13 cellular contexts compared by ENCODE assay signal in the genomic region with DNA sequence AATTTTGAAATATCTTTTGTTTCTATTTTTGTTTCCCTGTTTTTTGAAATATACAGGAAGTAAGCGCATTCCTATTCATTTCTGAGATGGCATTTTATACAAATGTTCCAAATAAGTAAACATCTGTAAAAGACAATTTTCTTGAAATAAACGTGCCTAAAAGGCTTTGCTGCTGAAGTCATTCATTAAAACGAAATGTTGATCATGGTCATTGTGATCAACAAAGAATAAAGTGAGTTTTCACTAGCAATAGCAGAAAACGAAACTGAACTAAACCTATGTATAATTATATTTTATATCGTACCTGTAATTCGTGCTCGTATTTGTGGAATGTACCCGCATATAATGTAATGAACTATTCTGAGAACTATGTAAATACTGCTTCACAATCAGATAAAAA.
DNase-seq lines count a peak whose midpoint lies in the region; ATAC-seq and TF ChIP-seq lines count a peak whose summit lies in the region.
"Had no signal": no experiment of that assay in that cellular context is flagged by ENCODE, and none has a peak within 500 bp of the region (broad histone marks: within the 10 kb centered on the region; RNA-seq: fewer than 3 reads in every experiment).

No MANE protein-coding gene starts in this region.

- H3K4me1 ChIP-seq in heart left ventricle = peaks cover 0 to 25% (median 0%) of the 10 kb centered on the region in 12 donors
- peaks cover 41% of the 10 kb centered on the region for H3K4me1 ChIP-seq in vagina
- H3K4me1 ChIP-seq: HAP-1 had no signal

- intact Hi-C loops in heart left ventricle (cut with DNase I) = loop anchor here in 2 of 10 donors (5.0 to 10.0 kb wide), 2 partner anchors 61 to 368 kb away; no protein-coding TSS in a partner anchor
- intact Hi-C loops in left ventricle myocardium superior (cut with micrococcal nuclease) = no loop called here
- intact Hi-C loops in vagina (cut with DNase I) = no loop called here

- WGBS in heart left ventricle, 4 donors = 55 to 76% (median 67%) methylated on average over 8 of the region's 8 CpGs

- peak overlapping the region in 9 of 12 donors; percentile 1 to 38 (median 13) for H3K4me3 ChIP-seq in heart left ventricle
- peak overlapping the region; percentile 34 for H3K4me3 ChIP-seq in epithelial cell of esophagus (ENCODE audit: low read length)
- peak overlapping the region in 1 of 2 donors; percentile 22 for H3K4me3 ChIP-seq in vagina
- H3K4me3 ChIP-seq: HAP-1 had no signal

- DNase-seq in heart left ventricle = no peak
- DNase-seq in left ventricle myocardium superior = no peak
- DNase-seq in epithelial cell of esophagus (ENCODE audit: low read depth) = no peak
- no peak for DNase-seq in vagina (ENCODE audit: extremely low spot score in 2 of 2)
- no peak for DNase-seq in NCI-H1417 treated with DMSO at 0.1 percent for 48 hours (lab: John Stamatoyannopoulos, UW)
- no peak for DNase-seq in cerebellar nuclear complex (lab: John Stamatoyannopoulos, UW)
- DNase-seq: head of caudate nucleus, mesendoderm, NCI-H187 had no signal

- H3K27ac ChIP-seq in heart left ventricle = peak overlapping the region in 3 of 12 donors; percentile 7 to 42 (median 40)
- H3K27ac ChIP-seq in vagina = peak overlapping the region; percentile 30

- H3K27me3 Mint-ChIP-seq in nephron (ENCODE audit: low read depth) = no peaks in the 10 kb centered on the region

- peaks cover 0 to 8% (median 0%) of the 10 kb centered on the region in 12 donors for H3K9me3 ChIP-seq in heart left ventricle
- H3K9me3 ChIP-seq in vagina = no peaks in the 10 kb centered on the region
- H3K9me3 ChIP-seq: HAP-1 had no signal

- no peak overlapping the region for H3K4me3 Mint-ChIP-seq in nephron

- H3K27me3 ChIP-seq in heart left ventricle (no peaks in the 10 kb centered on the region), vagina (no peaks in the 10 kb centered on the region)

- ATAC-seq in heart left ventricle = no peak
- ATAC-seq in left ventricle myocardium superior = no peak
- no peak for ATAC-seq in GM18511 (IDR thresholded peaks at IDR 0.05; ENCODE audit: unreplicated experiment)
- ATAC-seq: activated naive CD4-positive, alpha-beta T cell treated with anti-CD3 and anti-CD28 coated beads, Interleukin-2, amount 50 U/mL, for 72 hours had no signal

- no peak for TF ChIP-seq POLR2A in heart left ventricle (IDR thresholded peaks at IDR 0.05)
- no peak for TF ChIP-seq POLR2A in vagina (IDR thresholded peaks at IDR 0.05)

- peaks cover 0 to 7% (median 0%) of the 10 kb centered on the region in 9 donors for H3K36me3 ChIP-seq in heart left ventricle
- H3K36me3 ChIP-seq in vagina = peaks cover 0 to 3% of the 10 kb centered on the region in 2 donors
- H3K36me3 ChIP-seq: HAP-1 had no signal

- TF ChIP-seq CTCF in heart left ventricle (IDR thresholded peaks at IDR 0.05) (no peak), epithelial cell of esophagus (IDR thresholded peaks at IDR 0.05; ENCODE audit: insufficient read depth, low read depth, low read length, missing control alignments) (no peak), nephron (IDR thresholded peaks at IDR 0.05; ENCODE audit: unreplicated experiment in 3 of 3) (no peak), vagina (IDR thresholded peaks at IDR 0.05) (no peak)

- peak overlapping the region; percentile 76 to 83 (median 77) for H3K27ac Mint-ChIP-seq in nephron
- H3K27ac Mint-ChIP-seq: activated naive CD4-positive, alpha-beta T cell treated with anti-CD3 and anti-CD28 coated beads, Interleukin-2, amount 50 U/mL, for 72 hours had no signal

- H3K4me1 Mint-ChIP-seq in nephron = peaks cover 37% of the 10 kb centered on the region

- H3K9me3 Mint-ChIP-seq in nephron = peaks cover 4% of the 10 kb centered on the region

- H3K36me3 Mint-ChIP-seq in nephron (ENCODE audit: low read depth) = peaks cover 37% of the 10 kb centered on the region
